In the genomic region with DNA sequence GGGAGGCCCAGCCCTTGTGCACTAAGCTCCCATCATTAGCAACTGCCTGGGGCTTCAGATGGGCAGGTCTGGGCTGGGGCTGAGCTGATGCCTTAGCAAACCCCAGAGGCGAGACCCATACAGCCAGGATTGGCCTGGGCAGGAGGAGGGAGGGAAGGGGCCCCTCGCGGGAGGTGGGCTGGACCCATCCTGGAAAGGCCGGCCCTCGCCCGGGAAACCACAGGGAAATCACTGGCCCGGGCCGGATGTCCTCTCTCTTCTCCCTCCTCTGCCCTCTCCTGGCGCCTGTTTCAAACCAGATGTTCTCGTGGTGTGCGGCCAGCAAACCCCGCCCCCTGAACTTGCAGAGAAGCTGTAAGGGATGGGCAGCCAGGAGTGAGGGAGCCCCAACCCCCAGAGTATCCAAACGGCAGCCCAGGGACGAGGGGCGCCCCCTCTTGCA, we compare ENCODE assay signal across 11 cellular contexts. TPM values are rescaled to one million over a fixed set of nuclear protein-coding genes. Genes with fewer than 3 reads are reported as not detected.
A peak's percentile ranks its signal among the peaks of the same experiment; 100 is the strongest.
DNase-seq lines count a peak whose midpoint lies in the region; ATAC-seq and TF ChIP-seq lines count a peak whose summit lies in the region.
"Had no signal": no experiment of that assay in that cellular context is flagged by ENCODE, and none has a peak within 500 bp of the region (broad histone marks: within the 10 kb centered on the region; RNA-seq: fewer than 3 reads in every experiment).

No MANE protein-coding gene starts in this region.

- no peaks in the 10 kb centered on the region for H4K20me1 ChIP-seq in GM23248 (ENCODE audit: insufficient read depth)

- H3K9me3 ChIP-seq in GM23248 (ENCODE audit: low read depth): no peaks in the 10 kb centered on the region
- H3K9me3 ChIP-seq in RWPE2 (ENCODE audit: severe bottlenecking): no peaks in the 10 kb centered on the region
- H3K9me3 ChIP-seq in psoas muscle: no peaks in the 10 kb centered on the region
- H3K9me3 ChIP-seq: ascending aorta had no signal

- peak; percentile 40 for TF ChIP-seq CTCF in RWPE2 (IDR thresholded peaks at IDR 0.05; ENCODE audit: poor library complexity, severe bottlenecking)
- TF ChIP-seq CTCF in foreskin fibroblast (IDR thresholded peaks at IDR 0.05; ENCODE audit: low read depth, low read length): peak; percentile 3
- TF ChIP-seq CTCF in psoas muscle (IDR thresholded peaks at IDR 0.05): no peak
- TF ChIP-seq CTCF in GM10266 (IDR thresholded peaks at IDR 0.05; ENCODE audit: control insufficient read depth, insufficient read depth, low read depth, missing control alignments): no peak
- no peak for TF ChIP-seq CTCF in GM13977 (IDR thresholded peaks at IDR 0.05; ENCODE audit: extremely low read depth, insufficient read depth, missing control alignments)

- H3K4me3 ChIP-seq in GM23248 (no peak overlapping the region), RWPE2 (ENCODE audit: severe bottlenecking) (no peak overlapping the region), foreskin fibroblast (ENCODE audit: low read depth in 1 of 2, low read length in 2 of 2) (no peak overlapping the region), psoas muscle (no peak overlapping the region)
- H3K4me3 ChIP-seq: ascending aorta had no signal

- peak; percentile 85 for DNase-seq in GM23248
- DNase-seq in RWPE2 (ENCODE audit: low spot score): peak; percentile 83
- peak; percentile 84 to 94 for DNase-seq in foreskin fibroblast
- peak in 1 of 2 donors; percentile 76 for DNase-seq in psoas muscle
- no peak for DNase-seq in T-helper 9 cell
- DNase-seq in caudate nucleus (lab: John Stamatoyannopoulos, UW): no peak
- DNase-seq in GM10266 (ENCODE audit: extremely low spot score): no peak
- no peak for DNase-seq in GM13977 (ENCODE audit: low spot score)
- DNase-seq: naive thymus-derived CD4-positive, alpha-beta T cell; stimulated activated naive CD4-positive, alpha-beta T cell had no signal

- H3K9ac ChIP-seq in GM23248: no peak overlapping the region

- no peaks in the 10 kb centered on the region for H3K9me2 ChIP-seq in GM23248 (ENCODE audit: insufficient read depth)

- peak overlapping the region; percentile 72 for H2AFZ ChIP-seq in GM23248

- H3K27me3 ChIP-seq in GM23248 (replicated peaks; ENCODE audit: insufficient read depth) (no peaks in the 10 kb centered on the region), RWPE2 (ENCODE audit: insufficient read depth, poor library complexity, severe bottlenecking) (no peaks in the 10 kb centered on the region), psoas muscle (ENCODE audit: insufficient read depth in 3 of 3, low read length in 2 of 3) (peaks cover 0 to 12% (median 3%) of the 10 kb centered on the region in 3 donors)
- H3K27me3 ChIP-seq: ascending aorta had no signal

- WGBS in GM23248 (ENCODE audit: low coverage in 1 of 2, low lambda C conversion rate in 2 of 2, missing lambda C conversion rate in 2 of 2), 2 experiments: 2% methylated on average over 9 to 15 of the region's 15 CpGs
- 9 to 37% (median 20%) methylated on average over 14 to 15 of the region's 15 CpGs for WGBS in psoas muscle, 3 donors

- H3K4me1 ChIP-seq in GM23248 (ENCODE audit: insufficient read depth): 0 out of 2 replicates have a peak, but pooled peaks cover 3% of the 10 kb centered on the region
- no peaks in the 10 kb centered on the region for H3K4me1 ChIP-seq in RWPE2 (ENCODE audit: insufficient read depth, poor library complexity, severe bottlenecking)
- H3K4me1 ChIP-seq in psoas muscle: no peaks in the 10 kb centered on the region
- H3K4me1 ChIP-seq: ascending aorta had no signal

- H3K36me3 ChIP-seq in GM23248 (ENCODE audit: low read depth) (no peaks in the 10 kb centered on the region), RWPE2 (ENCODE audit: low read depth) (no peaks in the 10 kb centered on the region), psoas muscle (ENCODE audit: insufficient read depth in 1 of 2, low read depth in 1 of 2) (no peaks in the 10 kb centered on the region)
- H3K36me3 ChIP-seq: ascending aorta had no signal

- no peaks in the 10 kb centered on the region for H3F3A ChIP-seq in GM23248 (ENCODE audit: insufficient read depth)

- H3K27ac ChIP-seq in GM23248 (no peak overlapping the region), RWPE2 (ENCODE audit: poor library complexity, severe bottlenecking) (peak overlapping the region; percentile 23), psoas muscle (no peak overlapping the region), caudate nucleus (ENCODE audit: low read depth, low read length) (no peak overlapping the region)
- H3K27ac ChIP-seq: ascending aorta had no signal

- intact Hi-C loops in psoas muscle (cut with DNase I): no loop called here

- peak overlapping the region; percentile 10 for H3K4me2 ChIP-seq in GM23248 (ENCODE audit: unreplicated experiment)

- H3K79me2 ChIP-seq in GM23248 (ENCODE audit: insufficient read depth): no peaks in the 10 kb centered on the region

- ATAC-seq in RWPE2 (ENCODE audit: low read depth) (peak; percentile 87), psoas muscle (peak in 3 of 4 donors; percentile 21 to 56 (median 36))

- in situ Hi-C loops in GM23248 (cut with MboI) (no loop called here), GM13977 (cut with MboI; ENCODE audit: low pct_unique_long_range_greater_than_20kb, low sequenced_read_pairs, unreplicated experiment) (no loop called here)

RNA-seq across cellular contexts. Expression of a gene that starts 43.1 kb away (rescaled TPM):
- total RNA-seq in GM23248 (2014; rRNA removed; shearing (Covaris generic)): 7.7 TPM in 1 of 2 replicates, not detected in the other
- polyA plus RNA-seq in GM23248 (2016; fragmentation: Nextera tagmentation; extraction: Ambion mirVana) (6.8 and 8.2 TPM in 2 replicates), psoas muscle (1 to 10 TPM in 2 of 3 donors, under 1 TPM in 1; 0.45 to 3.1 (median 1.3) TPM)
- total RNA-seq in psoas muscle: 1 to 10 TPM; 2.0 to 5.1 (median 3.4) TPM

Comparison
In these comparisons a context has a peak if more than half of its experiments do, and no peak if none do; other contexts are left out.
1. DNase-seq: peak in GM23248 (single experiment), RWPE2 (single experiment) and foreskin fibroblast (2 of 2); none in T-helper 9 cell (single experiment), caudate nucleus (0 of 61), GM10266 (single experiment) and GM13977 (single experiment).
2. CTCF ChIP-seq: peak in RWPE2 (single experiment) and foreskin fibroblast (single experiment); none in psoas muscle (single experiment), GM10266 (single experiment) and GM13977 (single experiment).